In genomic region chr9:129035838-129036237, GRCh38 we compare ENCODE assay signal across 8 cellular contexts. TPM values are rescaled to one million over a fixed set of nuclear protein-coding genes. Genes with fewer than 3 reads are reported as not detected.
A peak's percentile ranks its signal among the peaks of the same experiment; 100 is the strongest.
DNase-seq lines count a peak whose midpoint lies in the region; ATAC-seq, FAIRE-seq and TF ChIP-seq lines count a peak whose summit lies in the region.
"Not testable (repeated sequence)": the region's sequence is repeated elsewhere in the genome, so short reads cannot be mapped to it uniquely, and the experiment has no call there.

No MANE protein-coding gene starts in this region.

- peak; percentile 9 for ATAC-seq in GM21515 (IDR thresholded peaks at IDR 0.05; ENCODE audit: unreplicated experiment)
- not testable (repeated sequence) for ATAC-seq in activated CD4-positive, alpha-beta T cell treated with anti-CD3 and anti-CD28 coated beads for 36 hours
- ATAC-seq in Right ventricle myocardium superior (ENCODE audit: poor library complexity): peak; percentile 26

- not testable (repeated sequence) for FAIRE-seq in bronchial epithelial cell (lab: Jason Lieb, UNC)

- H3K36me3 Mint-ChIP-seq in activated CD4-positive, alpha-beta T cell treated with anti-CD3 and anti-CD28 coated beads for 36 hours (ENCODE audit: low read depth): not testable (repeated sequence)

- peak overlapping the region; percentile 83 for H3K27ac Mint-ChIP-seq in activated CD4-positive, alpha-beta T cell treated with anti-CD3 and anti-CD28 coated beads for 36 hours

- H3K27ac ChIP-seq in KMS-11 (0 out of 2 replicates have a peak overlapping the region, but pooled peaks have one; percentile 18), mucosa of rectum (ENCODE audit: low read depth in 2 of 2, low read length in 2 of 2) (peak overlapping the region; percentile 63 to 87), skin epidermis (peak overlapping the region in 20 of 21 experiments; percentile 0 to 89 (median 69))

- H3K36me3 ChIP-seq in KMS-11 (ENCODE audit: insufficient read depth); bronchial epithelial cell (ENCODE audit: control insufficient read depth, insufficient read depth, low read length); mucosa of rectum (ENCODE audit: control insufficient read depth in 2 of 2, insufficient read depth in 2 of 2, low read length in 2 of 2): not testable (repeated sequence)

- not testable (repeated sequence) for TF ChIP-seq CTCF in AG04449 (IDR thresholded peaks at IDR 0.05; ENCODE audit: insufficient read depth, low read length, missing control alignments); KMS-11 (conservative IDR thresholded peaks at IDR 0.05; ENCODE audit: low read depth, low read length); bronchial epithelial cell (IDR thresholded peaks at IDR 0.05; ENCODE audit: insufficient read depth, low read length, severe bottlenecking)

- peak overlapping the region; percentile 98 for H2AFZ ChIP-seq in KMS-11 (ENCODE audit: low read depth)

- intact Hi-C loops in activated CD4-positive, alpha-beta T cell treated with anti-CD3 and anti-CD28 coated beads for 36 hours (cut with DNase I, micrococcal nuclease): loop anchor here (1.0 to 2.0 kb wide), 14 partner anchors 8 to 876 kb away; partner anchors contain the start of genes CRAT (in 2 of the 2), DOLPP1 (in 2 of the 2), SH3GLB2 (in 2 of the 2) and BBLN (in 1 of the 2)
- intact Hi-C loops in Right ventricle myocardium superior (cut with DNase I): not testable (repeated sequence)

- H3K4me3 ChIP-seq in AG04449 (ENCODE audit: low read depth, low read length): peak overlapping the region; percentile 52
- not testable (repeated sequence) for H3K4me3 ChIP-seq in KMS-11 (IDR thresholded peaks at IDR 0.05; ENCODE audit: insufficient read depth, low read depth, low read length)
- peak overlapping the region; percentile 98 for H3K4me3 ChIP-seq in bronchial epithelial cell (ENCODE audit: low read depth, low read length)
- H3K4me3 ChIP-seq in mucosa of rectum (ENCODE audit: low read length in 2 of 2): peak overlapping the region; percentile 58 to 80
- peak overlapping the region; percentile 12 to 99 (median 89) for H3K4me3 ChIP-seq in skin epidermis

- peak overlapping the region; percentile 73 for H3K4me2 ChIP-seq in KMS-11

- H3K4me1 ChIP-seq in KMS-11 (ENCODE audit: low read depth, poor library complexity, severe bottlenecking) (peaks cover 20% of the 10 kb centered on the region), mucosa of rectum (ENCODE audit: control insufficient read depth in 2 of 2, insufficient read depth in 2 of 2, low read length in 2 of 2) (peaks cover 16 to 25% of the 10 kb centered on the region in 2 donors)

- CTCF ChIA-PET in AG04449 (lab: Yijun Ruan, JAX): interaction anchor here (1.2 kb wide), 1 partner anchor 12 kb away, joined by 4 read pairs; no protein-coding TSS in a partner anchor
- CTCF ChIA-PET in activated CD4-positive, alpha-beta T cell treated with anti-CD3 and anti-CD28 coated beads for 36 hours (lab: Charles Lee): interaction anchor here (0.6 to 2.0 kb wide), 2 partner anchors 29 to 673 kb away, joined by 3 to 5 read pairs; no protein-coding TSS in a partner anchor

- DNase-seq in AG04449 (ENCODE audit: low read depth, low spot score); activated CD4-positive, alpha-beta T cell treated with anti-CD3 and anti-CD28 coated beads for 36 hours; bronchial epithelial cell (ENCODE audit: low read depth); Right ventricle myocardium superior: not testable (repeated sequence)

- not testable (repeated sequence) for H4K20me1 ChIP-seq in KMS-11 (ENCODE audit: insufficient read depth)

- peaks cover 27% of the 10 kb centered on the region for H3K4me1 Mint-ChIP-seq in activated CD4-positive, alpha-beta T cell treated with anti-CD3 and anti-CD28 coated beads for 36 hours

- H3K4me3 Mint-ChIP-seq in activated CD4-positive, alpha-beta T cell treated with anti-CD3 and anti-CD28 coated beads for 36 hours: peak overlapping the region; percentile 98

- H3K79me2 ChIP-seq in KMS-11 (ENCODE audit: insufficient read depth, low read depth): peaks cover 11% of the 10 kb centered on the region; the same call in 1 of the 2 replicates

- not testable (repeated sequence) for H3K9me3 Mint-ChIP-seq in activated CD4-positive, alpha-beta T cell treated with anti-CD3 and anti-CD28 coated beads for 36 hours (ENCODE audit: low read depth)

- POLR2A ChIA-PET in AG04449 (lab: Yijun Ruan, JAX): interaction anchor here (0.8 to 1.3 kb wide), 2 partner anchors 14 to 206 kb away, joined by 3 to 4 read pairs; partner anchors contain the start of gene SPOUT1
- POLR2A ChIA-PET in activated CD4-positive, alpha-beta T cell treated with anti-CD3 and anti-CD28 coated beads for 36 hours (lab: Charles Lee): interaction anchor here (0.6 to 1.0 kb wide), 3 partner anchors 38 to 526 kb away, joined by 3 read pairs; partner anchors contain the start of gene DOLPP1

- not testable (repeated sequence) for H3K27me3 ChIP-seq in KMS-11 (ENCODE audit: insufficient read depth, low read depth); bronchial epithelial cell (ENCODE audit: control insufficient read depth, insufficient read depth, low read length); mucosa of rectum (ENCODE audit: control insufficient read depth in 2 of 2, insufficient read depth in 2 of 2, low read length in 2 of 2)

- not testable (repeated sequence) for H3K9me3 ChIP-seq in mucosa of rectum (ENCODE audit: control insufficient read depth in 2 of 2, low read length in 2 of 2)

- H3K9ac ChIP-seq in KMS-11: not testable (repeated sequence)
- H3K9ac ChIP-seq in mucosa of rectum (ENCODE audit: low read depth in 1 of 2, low read length in 2 of 2): peak overlapping the region; percentile 23 to 79

- not testable (repeated sequence) for H3K27me3 Mint-ChIP-seq in activated CD4-positive, alpha-beta T cell treated with anti-CD3 and anti-CD28 coated beads for 36 hours

RNA-seq across cellular contexts. Expression of gene MIGA2, which starts 0.6 kb away (rescaled TPM):
- total RNA-seq in activated CD4-positive, alpha-beta T cell treated with anti-CD3 and anti-CD28 coated beads for 36 hours: 10 to 100 TPM; 15.7 to 25.8 TPM
- total RNA-seq in bronchial epithelial cell: 12.6 and 25.0 TPM in 2 replicates
- 32.8 TPM for total RNA-seq in Right ventricle myocardium superior

RNA-seq across cellular contexts. Expression of gene SH3GLB2, which starts 7.7 kb away (rescaled TPM):
- 10 to 100 TPM; 49.1 to 53.7 TPM for total RNA-seq in activated CD4-positive, alpha-beta T cell treated with anti-CD3 and anti-CD28 coated beads for 36 hours
- total RNA-seq in bronchial epithelial cell: 50.5 and 98.1 TPM in 2 replicates
- total RNA-seq in Right ventricle myocardium superior: 30.8 TPM

RNA-seq across cellular contexts. Expression of gene DOLPP1, which starts 45.1 kb away (rescaled TPM):
- total RNA-seq in activated CD4-positive, alpha-beta T cell treated with anti-CD3 and anti-CD28 coated beads for 36 hours: 10 to 100 TPM; 15.1 to 16.4 TPM
- 10.0 and 10.8 TPM in 2 replicates for total RNA-seq in bronchial epithelial cell
- 4.4 TPM for total RNA-seq in Right ventricle myocardium superior

Comparison
In these comparisons a context has a peak if more than half of its experiments do, and no peak if none do; other contexts are left out.
1. H3K27ac ChIP-seq: peak in every context shown above with its lines; median percentile 75 in mucosa of rectum; 69 in skin epidermis; 18 in KMS-11.